Comparison of ENCODE assay signal across 1 cellular context in genomic region chr9:128808543-128808942, GRCh38.
TF ChIP-seq lines count a peak whose summit lies in the region.

No MANE protein-coding gene starts in this region.

TF ChIP-seq in HepG2, 621 proteins besides CTCF, POLR2A, EP300 and RAD21:
- TF ChIP-seq SOX5 (CRISPR knock-in tag; IDR thresholded peaks at IDR 0.05; ENCODE audit: borderline replicate concordance) (no peak), ZNF263 (CRISPR knock-in tag; IDR thresholded peaks at IDR 0.05) (peak; percentile 75)
